23 cellular contexts compared by ENCODE assay signal in the genomic region with DNA sequence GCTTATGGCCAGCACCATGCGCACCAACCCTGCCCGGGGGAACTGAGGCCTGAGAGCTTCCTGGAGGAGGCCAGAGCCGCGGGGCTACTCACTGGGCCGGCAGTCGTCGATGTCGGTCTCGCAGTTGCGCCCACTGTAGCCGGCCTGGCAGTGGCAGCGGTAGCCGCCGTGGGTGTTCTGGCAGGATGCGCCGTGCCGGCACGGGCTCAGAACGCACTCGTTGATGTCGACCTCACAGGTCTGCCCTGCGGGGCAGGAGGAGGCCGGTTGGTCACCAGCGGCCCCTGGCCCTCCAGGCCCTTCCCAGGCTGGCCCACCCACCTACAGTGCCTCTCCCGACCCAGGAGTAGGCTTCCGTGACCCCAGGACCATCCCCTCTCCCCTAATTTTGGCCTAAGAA. TPM values are rescaled to one million over a fixed set of nuclear protein-coding genes. Genes with fewer than 3 reads are reported as not detected.
DNase-seq lines count a peak whose midpoint lies in the region; ATAC-seq and TF ChIP-seq lines count a peak whose summit lies in the region.
"Had no signal": no experiment of that assay in that cellular context is flagged by ENCODE, and none has a peak within 500 bp of the region (broad histone marks: within the 10 kb centered on the region; RNA-seq: fewer than 3 reads in every experiment).

No MANE protein-coding gene starts in this region.

- peaks cover 86% of the 10 kb centered on the region for H3K36me3 ChIP-seq in left ventricle myocardium inferior
- peaks cover 85 to 100% (median 100%) of the 10 kb centered on the region in 4 donors for H3K36me3 ChIP-seq in esophagus muscularis mucosa
- peaks cover 0 to 68% of the 10 kb centered on the region in 2 donors for H3K36me3 ChIP-seq in gastrocnemius medialis
- peaks cover 70 to 100% (median 100%) of the 10 kb centered on the region in 4 donors for H3K36me3 ChIP-seq in upper lobe of left lung
- H3K36me3 ChIP-seq in effector memory CD4-positive, alpha-beta T cell (ENCODE audit: control insufficient read depth, insufficient read depth, low read length), result peaks cover 97% of the 10 kb centered on the region

- H3K9me3 ChIP-seq in left ventricle myocardium inferior (replicated peaks) (no peaks in the 10 kb centered on the region), esophagus muscularis mucosa (no peaks in the 10 kb centered on the region), gastrocnemius medialis (no peaks in the 10 kb centered on the region), upper lobe of left lung (no peaks in the 10 kb centered on the region)
- no peaks in the 10 kb centered on the region for H3K9me3 ChIP-seq in effector memory CD4-positive, alpha-beta T cell (ENCODE audit: control insufficient read depth, low read length)
- H3K9me3 ChIP-seq: HAP-1, Peyer's patch, SJCRH30 had no signal

- ATAC-seq in left cardiac atrium, result no peak
- no peak for ATAC-seq in gastrocnemius medialis
- no peak for ATAC-seq in upper lobe of left lung (ENCODE audit: low FRiP score in 2 of 2)
- ATAC-seq: WTC11 had no signal

- in situ Hi-C loops in gastrocnemius medialis (cut with MboI; ENCODE audit: low sequenced_read_pairs in 4 of 4), result no loop called here

- H3K4me1 ChIP-seq in left ventricle myocardium inferior (peaks cover 59% of the 10 kb centered on the region), esophagus muscularis mucosa (peaks cover 22 to 37% (median 32%) of the 10 kb centered on the region in 4 donors), gastrocnemius medialis (peaks cover 0 to 9% of the 10 kb centered on the region in 2 donors), upper lobe of left lung (peaks cover 23 to 45% (median 34%) of the 10 kb centered on the region in 4 donors)
- no peaks in the 10 kb centered on the region for H3K4me1 ChIP-seq in effector memory CD4-positive, alpha-beta T cell (ENCODE audit: control insufficient read depth, insufficient read depth, low read length, poor library complexity, severe bottlenecking)
- H3K4me1 ChIP-seq: HAP-1, Peyer's patch, SJCRH30 had no signal

- TF ChIP-seq CTCF in left ventricle myocardium inferior (IDR thresholded peaks at IDR 0.05; ENCODE audit: borderline replicate concordance), result no peak
- TF ChIP-seq CTCF in esophagus muscularis mucosa (IDR thresholded peaks at IDR 0.05), result no peak
- no peak for TF ChIP-seq CTCF in gastrocnemius medialis (IDR thresholded peaks at IDR 0.05 in 4 of 5, conservative IDR thresholded peaks at IDR 0.05 in 1 of 5)
- TF ChIP-seq CTCF in upper lobe of left lung (IDR thresholded peaks at IDR 0.05), result no peak

- intact Hi-C loops in left ventricle myocardium inferior (cut with micrococcal nuclease) (no loop called here), left cardiac atrium (cut with DNase I) (no loop called here), esophagus muscularis mucosa (cut with DNase I) (no loop called here), gastrocnemius medialis (cut with DNase I; ENCODE audit: low total_unique reads) (no loop called here)

- 84% methylated on average over 14 of the region's 26 CpGs for WGBS in esophagus muscularis mucosa
- 88% methylated on average over 22 of the region's 26 CpGs; no CpG with 5 or more reads in 1 of the 2 donors for WGBS in upper lobe of left lung, 2 donors

- TF ChIP-seq EP300 in esophagus muscularis mucosa (IDR thresholded peaks at IDR 0.05) (no peak), upper lobe of left lung (IDR thresholded peaks at IDR 0.05) (no peak)

- H3K27me3 ChIP-seq in left ventricle myocardium inferior (ENCODE audit: low read depth) (no peaks in the 10 kb centered on the region), esophagus muscularis mucosa (no peaks in the 10 kb centered on the region), gastrocnemius medialis (no peaks in the 10 kb centered on the region), upper lobe of left lung (no peaks in the 10 kb centered on the region)
- H3K27me3 ChIP-seq in effector memory CD4-positive, alpha-beta T cell (replicated peaks; ENCODE audit: control insufficient read depth, insufficient read depth, low read length, poor library complexity, severe bottlenecking), result no peaks in the 10 kb centered on the region
- H3K27me3 ChIP-seq: Peyer's patch, SJCRH30 had no signal

- TF ChIP-seq POLR2A in esophagus muscularis mucosa (IDR thresholded peaks at IDR 0.05; ENCODE audit: low read depth), result no peak
- TF ChIP-seq POLR2A in gastrocnemius medialis (IDR thresholded peaks at IDR 0.05), result no peak
- TF ChIP-seq POLR2A in upper lobe of left lung (IDR thresholded peaks at IDR 0.05), result no peak

- DNase-seq in left ventricle myocardium inferior, result no peak
- DNase-seq in left cardiac atrium, result no peak
- DNase-seq in esophagus muscularis mucosa (ENCODE audit: extremely low spot score), result no peak
- DNase-seq in gastrocnemius medialis, result no peak
- DNase-seq in upper lobe of left lung, result peak in 1 of 2 donors; percentile 83
- DNase-seq in effector memory CD4-positive, alpha-beta T cell, result no peak
- DNase-seq in effector CD8-positive, alpha-beta T cell (lab: John Stamatoyannopoulos, UW), result no peak
- no peak for DNase-seq in hypothalamus (lab: John Stamatoyannopoulos, UW)
- DNase-seq: activated CD4-positive, alpha-beta T cell treated with anti-CD3 and anti-CD28 coated beads, Interleukin-2, amount 10 ng/mL, durations not matched to agents 7 days and 5 days; activated naive CD4-positive, alpha-beta T cell treated with anti-CD3 and anti-CD28 coated beads for 36 hours; activated T-cell treated with anti-CD3 and anti-CD28 coated beads, Interleukin-2, amount 50 U/mL, for 48 hours; Calu3; DMS79 treated with DMSO at 0.1 percent for 48 hours; GF-D8; mesenchymal stem cell; NCI-H1048; NCI-H1694 treated with DMSO at 0.1 percent for 48 hours; NCI-H345; Peyer's patch; posterior cingulate gyrus; SJCRH30 had no signal

- no peak overlapping the region for H3K4me3 ChIP-seq in left ventricle myocardium inferior
- H3K4me3 ChIP-seq in esophagus muscularis mucosa, result no peak overlapping the region
- no peak overlapping the region for H3K4me3 ChIP-seq in gastrocnemius medialis
- no peak overlapping the region for H3K4me3 ChIP-seq in upper lobe of left lung
- H3K4me3 ChIP-seq in effector memory CD4-positive, alpha-beta T cell (ENCODE audit: insufficient read depth, low read depth, low read length, poor library complexity, severe bottlenecking), result no peak overlapping the region
- H3K4me3 ChIP-seq: HAP-1, Peyer's patch, SJCRH30 had no signal

- H3K27ac ChIP-seq in left ventricle myocardium inferior (replicated peaks) (peak overlapping the region; percentile 93), esophagus muscularis mucosa (replicated peaks in 1 of 4) (peak overlapping the region; percentile 66 to 81 (median 76)), gastrocnemius medialis (peak overlapping the region; percentile 45 to 77 (median 73)), upper lobe of left lung (peak overlapping the region; percentile 81 to 88 (median 86))
- H3K27ac ChIP-seq in effector memory CD4-positive, alpha-beta T cell (ENCODE audit: insufficient read depth, low read length, poor library complexity, severe bottlenecking), result no peak overlapping the region
- H3K27ac ChIP-seq: SJCRH30 had no signal

RNA-seq across cellular contexts. Expression of gene SEC16A, which starts 27.7 kb away (rescaled TPM):
- total RNA-seq in left ventricle myocardium inferior, result 23.4 TPM
- 10 to 100 TPM; 27.4 to 40.8 TPM for total RNA-seq in left cardiac atrium
- total RNA-seq in esophagus muscularis mucosa, result 10 to 100 TPM; 43.2 to 62.3 (median 51.3) TPM
- 10 to 100 TPM; 23.9 to 50.4 (median 46.6) TPM for total RNA-seq in gastrocnemius medialis
- 10 to 100 TPM; 64.1 to 89.1 (median 72.1) TPM for total RNA-seq in upper lobe of left lung

RNA-seq across cellular contexts. Expression of gene NOTCH1, which starts 35.3 kb away (rescaled TPM):
- 17.6 TPM for total RNA-seq in left ventricle myocardium inferior
- total RNA-seq in left cardiac atrium, result 10 to 100 TPM; 22.7 to 36.0 TPM
- total RNA-seq in esophagus muscularis mucosa, result 10 to 100 TPM; 48.6 to 90.6 (median 58.8) TPM
- 10 to 100 TPM in 1 of 4 donors, 1 to 10 TPM in 3; 6.3 to 15.4 (median 8.2) TPM for total RNA-seq in gastrocnemius medialis
- 100 to 1,000 TPM in 4 of 6 donors, 10 to 100 TPM in 2; 49.6 to 175 (median 110) TPM for total RNA-seq in upper lobe of left lung
